ENCODE assay signal across 13 cellular contexts in the genomic region with DNA sequence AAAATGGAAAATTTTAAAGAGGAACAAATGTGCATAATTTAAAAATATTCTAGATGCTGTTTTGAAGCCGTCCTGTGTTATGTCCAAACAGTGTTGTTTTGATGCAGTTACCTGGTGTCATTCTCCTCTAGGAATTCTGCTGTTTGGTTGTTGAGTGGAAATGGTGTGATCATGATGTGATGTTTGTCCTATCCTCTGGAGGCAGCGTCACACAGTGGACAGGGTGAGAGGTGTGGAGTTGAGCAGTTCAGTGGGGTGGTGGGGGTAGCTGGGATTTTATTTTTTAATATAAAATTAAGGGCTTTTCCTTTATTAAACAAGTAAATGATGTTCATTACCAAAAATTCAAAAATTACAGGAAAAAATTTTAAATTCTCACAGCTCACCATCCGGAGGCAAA. TPM values are rescaled to one million over a fixed set of nuclear protein-coding genes. Genes with fewer than 3 reads are reported as not detected.
DNase-seq lines count a peak whose midpoint lies in the region; ATAC-seq and TF ChIP-seq lines count a peak whose summit lies in the region.
"Had no signal": no experiment of that assay in that cellular context is flagged by ENCODE, and none has a peak within 500 bp of the region (broad histone marks: within the 10 kb centered on the region; RNA-seq: fewer than 3 reads in every experiment).

No MANE protein-coding gene starts in this region.

- no peaks in the 10 kb centered on the region for H3K4me1 Mint-ChIP-seq in activated naive CD4-positive, alpha-beta T cell treated with anti-CD3 and anti-CD28 coated beads, Interleukin-2, amount 10 ng/mL, durations not matched to agents 7 days and 5 days

- DNase-seq in adipocyte (ENCODE audit: low read depth) (peak; percentile 41), left lung (no peak), C1 segment of cervical spinal cord (lab: John Stamatoyannopoulos, UW) (no peak), NCI-H2107 treated with DMSO at 0.1 percent for 48 hours (lab: John Stamatoyannopoulos, UW; ENCODE audit: unreplicated experiment) (no peak), NOMO-1 treated with DMSO at 0.1 percent for 48 hours (lab: John Stamatoyannopoulos, UW; ENCODE audit: unreplicated experiment) (no peak)
- no peak for DNase-seq in activated naive CD4-positive, alpha-beta T cell treated with anti-CD3 and anti-CD28 coated beads, Interleukin-2, amount 10 ng/mL, durations not matched to agents 7 days and 5 days
- DNase-seq: activated T-cell treated with anti-CD3 and anti-CD28 coated beads, Interleukin-2, amount 50 U/mL, for 24 hours; effector CD8-positive, alpha-beta T cell; islet precursor cell; NCI-H1436 treated with DMSO at 0.1 percent for 48 hours; T-helper 17 cell had no signal

- TF ChIP-seq CTCF in C4-2B (conservative IDR thresholded peaks at IDR 0.05) (peak; percentile 58), left lung (IDR thresholded peaks at IDR 0.05) (no peak)

- H3K4me1 ChIP-seq in adipocyte (ENCODE audit: control insufficient read depth, insufficient read depth, low read length) (peaks cover 26% of the 10 kb centered on the region), left lung (peaks cover 5 to 21% of the 10 kb centered on the region in 2 donors)

- H3K4me3 ChIP-seq in adipocyte (ENCODE audit: low read length), result no peak overlapping the region
- H3K4me3 ChIP-seq in left lung, result no peak overlapping the region

- H3K9me3 ChIP-seq in adipocyte (ENCODE audit: control insufficient read depth, low read length), result no peaks in the 10 kb centered on the region
- H3K9me3 ChIP-seq in left lung, result no peaks in the 10 kb centered on the region

- no peak overlapping the region for H3K4me3 Mint-ChIP-seq in activated naive CD4-positive, alpha-beta T cell treated with anti-CD3 and anti-CD28 coated beads, Interleukin-2, amount 10 ng/mL, durations not matched to agents 7 days and 5 days
- H3K4me3 Mint-ChIP-seq: activated T-cell treated with anti-CD3 and anti-CD28 coated beads, Interleukin-2, amount 50 U/mL, for 24 hours; T-helper 17 cell had no signal

- intact Hi-C loops in left lung (cut with DNase I), result no loop called here

- H3K27ac ChIP-seq in C4-2B (no peak overlapping the region), left lung (no peak overlapping the region)

- H3K36me3 ChIP-seq in adipocyte (ENCODE audit: control insufficient read depth, insufficient read depth, low read length, severe bottlenecking) (no peaks in the 10 kb centered on the region), left lung (no peaks in the 10 kb centered on the region)

- no peak overlapping the region for H3K9ac ChIP-seq in adipocyte (ENCODE audit: low read length)

- CTCF ChIA-PET in activated naive CD4-positive, alpha-beta T cell treated with anti-CD3 and anti-CD28 coated beads, Interleukin-2, amount 10 ng/mL, durations not matched to agents 7 days and 5 days (lab: Charles Lee), result no interaction called here

- no peak overlapping the region for H3K27ac Mint-ChIP-seq in activated naive CD4-positive, alpha-beta T cell treated with anti-CD3 and anti-CD28 coated beads, Interleukin-2, amount 10 ng/mL, durations not matched to agents 7 days and 5 days
- H3K27ac Mint-ChIP-seq: activated T-cell treated with anti-CD3 and anti-CD28 coated beads, Interleukin-2, amount 50 U/mL, for 24 hours; T-helper 17 cell had no signal

- no peaks in the 10 kb centered on the region for H3K27me3 ChIP-seq in adipocyte (replicated peaks; ENCODE audit: control insufficient read depth, insufficient read depth, low read length)
- H3K27me3 ChIP-seq in left lung, result no peaks in the 10 kb centered on the region

- H3K9me3 Mint-ChIP-seq in activated naive CD4-positive, alpha-beta T cell treated with anti-CD3 and anti-CD28 coated beads, Interleukin-2, amount 10 ng/mL, durations not matched to agents 7 days and 5 days, result no peaks in the 10 kb centered on the region
- H3K9me3 Mint-ChIP-seq: activated T-cell treated with anti-CD3 and anti-CD28 coated beads, Interleukin-2, amount 50 U/mL, for 24 hours had no signal

- H3K36me3 Mint-ChIP-seq in activated naive CD4-positive, alpha-beta T cell treated with anti-CD3 and anti-CD28 coated beads, Interleukin-2, amount 10 ng/mL, durations not matched to agents 7 days and 5 days, result no peaks in the 10 kb centered on the region

- peaks cover 16% of the 10 kb centered on the region for H3K27me3 Mint-ChIP-seq in activated naive CD4-positive, alpha-beta T cell treated with anti-CD3 and anti-CD28 coated beads, Interleukin-2, amount 10 ng/mL, durations not matched to agents 7 days and 5 days

- peak; percentile 55 for ATAC-seq in HG02938 (IDR thresholded peaks at IDR 0.05; ENCODE audit: unreplicated experiment)
- peak; percentile 45 for ATAC-seq in left lung
- ATAC-seq: T-helper 17 cell had no signal

RNA-seq across cellular contexts. Expression of gene PRDM6, which starts 31.2 kb away (rescaled TPM):
- 1 to 10 TPM; 7.9 to 9.8 TPM for total RNA-seq in left lung
- total RNA-seq: T-helper 17 cell had no signal
